ENCODE assay signal across 7 cellular contexts in genomic region chr11:12248330-12248729, GRCh38.
DNase-seq lines count a peak whose midpoint lies in the region; ATAC-seq and TF ChIP-seq lines count a peak whose summit lies in the region.

No MANE protein-coding gene starts in this region.

- no peak overlapping the region for H2AFZ ChIP-seq in smooth muscle cell (ENCODE audit: low read depth)

- H3K36me3 ChIP-seq in tibial nerve (peaks cover 0 to 3% (median 0%) of the 10 kb centered on the region in 3 donors), smooth muscle cell (ENCODE audit: low read depth) (no peaks in the 10 kb centered on the region)

- peaks cover 0 to 65% (median 5%) of the 10 kb centered on the region in 4 donors for H3K4me1 ChIP-seq in tibial nerve
- H3K4me1 ChIP-seq in smooth muscle cell (ENCODE audit: low read depth) = peaks cover 9% of the 10 kb centered on the region

- no peak for TF ChIP-seq POLR2A in tibial nerve (IDR thresholded peaks at IDR 0.05)

- no peaks in the 10 kb centered on the region for H3K27me3 ChIP-seq in tibial nerve
- H3K27me3 ChIP-seq in smooth muscle cell (ENCODE audit: low read depth) = no peaks in the 10 kb centered on the region

- H4K20me1 ChIP-seq in smooth muscle cell (ENCODE audit: low read depth) = no peaks in the 10 kb centered on the region

- ATAC-seq in left colon (peak; percentile 87), GM19452 (IDR thresholded peaks at IDR 0.05; ENCODE audit: unreplicated experiment) (no peak)

- H3K4me2 ChIP-seq in smooth muscle cell = no peak overlapping the region

- H3K9ac ChIP-seq in smooth muscle cell (ENCODE audit: low read depth) = no peak overlapping the region

- intact Hi-C loops in left colon (cut with DNase I, micrococcal nuclease) = no loop called here

- no peaks in the 10 kb centered on the region for H3K79me2 ChIP-seq in smooth muscle cell (ENCODE audit: low read depth)

- TF ChIP-seq CTCF in tibial nerve (IDR thresholded peaks at IDR 0.05) (no peak), smooth muscle cell (IDR thresholded peaks at IDR 0.05; ENCODE audit: borderline replicate concordance, insufficient read depth, poor library complexity, severe bottlenecking) (no peak)

- H3K4me3 ChIP-seq in tibial nerve (no peak overlapping the region), smooth muscle cell (no peak overlapping the region)

- H3K9me3 ChIP-seq in tibial nerve = no peaks in the 10 kb centered on the region
- H3K9me3 ChIP-seq in smooth muscle cell (replicated peaks; ENCODE audit: low read depth) = no peaks in the 10 kb centered on the region

- TF ChIP-seq EP300 in tibial nerve (IDR thresholded peaks at IDR 0.05) = peak in 1 of 2 donors; percentile 21

- H3F3A ChIP-seq in smooth muscle cell (ENCODE audit: low read depth) = no peaks in the 10 kb centered on the region

- peak; percentile 52 for DNase-seq in NCI-H187 treated with DMSO at 0.1 percent for 48 hours (lab: John Stamatoyannopoulos, UW)
- DNase-seq in anterior cingulate cortex (lab: John Stamatoyannopoulos, UW) = peak in 42 of 58 donors; percentile 11 to 81 (median 50)
- peak; percentile 94 to 98 for DNase-seq in left colon
- peak; percentile 71 to 72 for DNase-seq in tibial nerve (ENCODE audit: low spot score in 2 of 2)
- no peak for DNase-seq in activated T-cell treated with anti-CD3 and anti-CD28 coated beads, Interleukin-2, amount 50 U/mL, for 1 hour
- no peak for DNase-seq in smooth muscle cell (lab: John Stamatoyannopoulos, UW; ENCODE audit: unreplicated experiment)

- WGBS in tibial nerve, 2 donors = 16 to 28% methylated on average over 5 of the region's 5 CpGs
- whole genome bisulfite sequencing in smooth muscle cell (ENCODE audit: low lambda C conversion rate) = 34% methylated on average over 5 of the region's 5 CpGs

- H3K27ac ChIP-seq in tibial nerve (peak overlapping the region in 2 of 4 donors; percentile 65 to 72), smooth muscle cell (ENCODE audit: low read depth) (no peak overlapping the region)

Comparison
In these comparisons a context has a peak if more than half of its experiments do, and no peak if none do; other contexts are left out.
1. DNase-seq: peak in NCI-H187 treated with DMSO at 0.1 percent for 48 hours (single experiment), anterior cingulate cortex (42 of 58), left colon (2 of 2) and tibial nerve (2 of 2); none in activated T-cell treated with anti-CD3 and anti-CD28 coated beads, Interleukin-2, amount 50 U/mL, for 1 hour (single experiment) and smooth muscle cell (single experiment).